In the genomic region with DNA sequence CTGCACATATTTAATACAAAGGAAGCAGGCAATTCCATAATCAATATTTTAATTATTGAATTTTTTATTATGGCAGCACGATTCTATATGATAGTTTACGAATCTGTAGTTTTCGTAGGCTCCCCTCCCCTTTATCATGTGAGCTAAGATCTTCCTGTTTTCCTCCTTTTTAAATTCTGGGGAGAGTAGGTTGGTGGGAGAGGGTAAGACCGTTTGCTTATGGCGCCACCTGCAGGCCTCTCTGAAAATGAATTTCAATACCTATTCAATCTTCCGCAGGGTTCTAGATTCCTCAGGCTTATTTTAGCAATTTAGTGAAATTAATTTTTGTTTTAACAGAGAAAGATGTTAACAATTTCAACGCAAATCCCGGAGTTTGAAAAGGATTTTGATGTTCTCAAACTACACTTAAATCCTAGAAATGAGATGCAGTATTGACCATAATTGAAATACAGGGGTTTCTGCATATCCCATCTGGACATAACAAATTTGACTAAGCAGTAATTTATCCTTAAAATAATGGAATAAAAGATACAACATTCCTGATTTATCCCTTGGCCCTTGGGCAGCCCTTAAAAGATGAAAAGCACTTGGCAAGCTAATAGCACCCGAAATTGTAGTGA, we compare ENCODE assay signal across 8 cellular contexts. TPM values are rescaled to one million over a fixed set of nuclear protein-coding genes. Genes with fewer than 3 reads are reported as not detected.
DNase-seq lines count a peak whose midpoint lies in the region; ATAC-seq and TF ChIP-seq lines count a peak whose summit lies in the region.

No MANE protein-coding gene starts in this region.

- H3K36me3 Mint-ChIP-seq in MCF 10A (ENCODE audit: insufficient read depth, unreplicated experiment) = peaks cover 6% of the 10 kb centered on the region
- H3K36me3 Mint-ChIP-seq in type B pancreatic cell = no peaks in the 10 kb centered on the region

- H4K20me1 ChIP-seq in DND-41 (ENCODE audit: insufficient read depth, low read length) (no peaks in the 10 kb centered on the region), IMR-90 (ENCODE audit: insufficient read depth, low read length) (no peaks in the 10 kb centered on the region), PC-3 (ENCODE audit: low read length) (no peaks in the 10 kb centered on the region)

- TF ChIP-seq RAD21 in IMR-90 (IDR thresholded peaks at IDR 0.05; ENCODE audit: low read length) = peak; percentile 78

- no peak overlapping the region for H4K91ac ChIP-seq in IMR-90 (ENCODE audit: insufficient read depth, low read depth, low read length)

- no peak overlapping the region for H2BK15ac ChIP-seq in IMR-90 (ENCODE audit: low read depth, low read length)

- H2AFZ ChIP-seq in DND-41 (ENCODE audit: low read depth, low read length) (no peak overlapping the region), IMR-90 (replicated peaks; ENCODE audit: low read length, poor library complexity) (no peak overlapping the region), PC-3 (ENCODE audit: low read length) (no peak overlapping the region)

- H3K18ac ChIP-seq in IMR-90 (ENCODE audit: low read depth, low read length) = no peak overlapping the region

- BruUV-seq in IMR-90 (replicated peaks; lab: Mats Ljungman, UMichigan) (no TSS peak), PC-3 (replicated peaks; lab: Mats Ljungman, UMichigan) (no TSS peak), MCF 10A (replicated peaks; lab: Mats Ljungman, UMichigan) (no TSS peak)

- H2AK9ac ChIP-seq in IMR-90 (replicated peaks; ENCODE audit: low read depth, low read length, poor library complexity) = no peak overlapping the region

- H3K27ac ChIP-seq in DND-41 (ENCODE audit: low read length) (no peak overlapping the region), IMR-90 (ENCODE audit: insufficient read depth, low read length) (no peak overlapping the region), PC-3 (ENCODE audit: low read length) (no peak overlapping the region; the same call in 1 of the 2 replicates)

- H3K4me1 Mint-ChIP-seq in MCF 10A (ENCODE audit: insufficient read depth, unreplicated experiment) (peaks cover 13% of the 10 kb centered on the region), type B pancreatic cell (ENCODE audit: unreplicated experiment) (peaks cover 16% of the 10 kb centered on the region)

- H3K23ac ChIP-seq in IMR-90 (ENCODE audit: low read depth, low read length) = no peak overlapping the region

- H2BK120ac ChIP-seq in IMR-90 (ENCODE audit: low read depth, low read length) = no peak overlapping the region

- H3K9ac ChIP-seq in DND-41 (ENCODE audit: low read depth, low read length) (no peak overlapping the region), IMR-90 (ENCODE audit: low read depth, low read length) (no peak overlapping the region), PC-3 (ENCODE audit: low read length) (no peak overlapping the region)

- H3K9me3 Mint-ChIP-seq in MCF 10A (ENCODE audit: unreplicated experiment) = no peaks in the 10 kb centered on the region
- H3K9me3 Mint-ChIP-seq in type B pancreatic cell = no peaks in the 10 kb centered on the region

- H3K4me2 ChIP-seq in DND-41 (ENCODE audit: insufficient read depth, low read length) (no peak overlapping the region), IMR-90 (ENCODE audit: low read depth, low read length) (no peak overlapping the region), PC-3 (ENCODE audit: low read length) (peak overlapping the region; percentile 91)

- no peaks in the 10 kb centered on the region for H3F3A ChIP-seq in PC-3 (ENCODE audit: low read length, unreplicated experiment)

- TF ChIP-seq CTCF in DND-41 (IDR thresholded peaks at IDR 0.05; ENCODE audit: borderline replicate concordance, extremely low read depth, low read length, poor library complexity, severe bottlenecking) = peak; percentile 77
- peak; percentile 81 for TF ChIP-seq CTCF in IMR-90 (conservative IDR thresholded peaks at IDR 0.05; ENCODE audit: low read depth, low read length)
- TF ChIP-seq CTCF in PC-3 (conservative IDR thresholded peaks at IDR 0.05; ENCODE audit: low read depth, low read length) = peak; percentile 87
- peak; percentile 57 for TF ChIP-seq CTCF in MCF 10A (IDR thresholded peaks at IDR 0.05; ENCODE audit: unreplicated experiment)
- peak; percentile 97 for TF ChIP-seq CTCF in type B pancreatic cell (conservative IDR thresholded peaks at IDR 0.05)

- in situ Hi-C loops in IMR-90 (cut with MboI; ENCODE audit: low sequenced_read_pairs) = no loop called here

- no peak overlapping the region for H4K8ac ChIP-seq in IMR-90 (ENCODE audit: low read depth in 2 of 2, low read length in 2 of 2)

- H3K4me3 Mint-ChIP-seq in MCF 10A (ENCODE audit: unreplicated experiment) = no peak overlapping the region
- H3K4me3 Mint-ChIP-seq in type B pancreatic cell = peak overlapping the region; percentile 62

- no peaks in the 10 kb centered on the region for H3K27me3 ChIP-seq in DND-41 (ENCODE audit: insufficient read depth, low read length, poor library complexity)
- peaks cover 8% of the 10 kb centered on the region; the same call in 1 of the 2 replicates for H3K27me3 ChIP-seq in IMR-90 (ENCODE audit: control insufficient read depth, insufficient read depth, low read length)
- H3K27me3 ChIP-seq in PC-3 (ENCODE audit: low read length) = no peaks in the 10 kb centered on the region

- H3K9me3 ChIP-seq in DND-41 (ENCODE audit: insufficient read depth, low read length, severe bottlenecking) = no peaks in the 10 kb centered on the region
- H3K9me3 ChIP-seq in IMR-90 (ENCODE audit: control insufficient read depth, insufficient read depth, low read length) = peaks cover 3% of the 10 kb centered on the region; the same call in 1 of the 2 replicates
- H3K9me3 ChIP-seq in PC-3 (ENCODE audit: low read length) = no peaks in the 10 kb centered on the region

- ATAC-seq in DND-41 (ENCODE audit: insufficient read depth, low read depth) (peak; percentile 62; the same call in 2 of the 3 replicates), IMR-90 (ENCODE audit: low read depth) (peak; percentile 40), PC-3 (peak; percentile 43), left lobe of liver (peak; percentile 65), HG02970 (IDR thresholded peaks at IDR 0.05; ENCODE audit: low FRiP score, unreplicated experiment) (no peak), HG03196 (IDR thresholded peaks at IDR 0.05; ENCODE audit: unreplicated experiment) (no peak)

- POLR2A ChIA-PET in IMR-90 (lab: Charles Lee; ENCODE audit: unreplicated experiment) = no interaction called here
- POLR2A ChIA-PET in PC-3 (lab: Charles Lee; ENCODE audit: unreplicated experiment) = interaction anchor here (0.6 kb wide), 1 partner anchor 106 kb away, joined by 3 read pairs; no protein-coding TSS in a partner anchor
- POLR2A ChIA-PET in MCF 10A (lab: Yijun Ruan, JAX) = interaction anchor here (0.9 to 1.6 kb wide), 2 partner anchors 9 to 402 kb away, joined by 3 read pairs; no protein-coding TSS in a partner anchor

- no peak overlapping the region for H3K14ac ChIP-seq in IMR-90 (replicated peaks; ENCODE audit: low read depth, low read length)

- DNase-seq in DND-41 (peak; percentile 57), IMR-90 (peak; percentile 65), PC-3 (peak; percentile 79), MCF 10A (ENCODE audit: unreplicated experiment) (peak; percentile 75), left lobe of liver (ENCODE audit: low spot score) (no peak), type B pancreatic cell (ENCODE audit: extremely low spot score, unreplicated experiment) (no peak)

- no peak for TF ChIP-seq POLR2A in IMR-90 (IDR thresholded peaks at IDR 0.05; ENCODE audit: low read depth, low read length)

- H3K79me2 ChIP-seq in DND-41 (ENCODE audit: insufficient read depth, low read length) = no peaks in the 10 kb centered on the region
- H3K79me2 ChIP-seq in PC-3 (ENCODE audit: low read length) = no peaks in the 10 kb centered on the region

- no peak overlapping the region for H3K4me3 ChIP-seq in DND-41 (ENCODE audit: low read depth in 1 of 2, low read length in 2 of 2)
- H3K4me3 ChIP-seq in IMR-90 (ENCODE audit: insufficient read depth, low read depth, low read length) = no peak overlapping the region
- peak overlapping the region; percentile 80; the same call in 1 of the 2 replicates for H3K4me3 ChIP-seq in PC-3 (ENCODE audit: low read length)

- no peak overlapping the region for H3K27ac Mint-ChIP-seq in MCF 10A (ENCODE audit: low read depth, unreplicated experiment)
- H3K27ac Mint-ChIP-seq in type B pancreatic cell = no peak overlapping the region

- intact Hi-C loops in IMR-90 (cut with micrococcal nuclease) = loop anchor here (1.0 to 5.0 kb wide), 4 partner anchors 378 to 881 kb away; no protein-coding TSS in a partner anchor
- intact Hi-C loops in PC-3 (cut with micrococcal nuclease) = loop anchor here (1.0 to 2.0 kb wide), 3 partner anchors 378 to 415 kb away; no protein-coding TSS in a partner anchor
- intact Hi-C loops in MCF 10A (cut with micrococcal nuclease) = loop anchor here (1.0 to 5.0 kb wide), 3 partner anchors 402 to 584 kb away; no protein-coding TSS in a partner anchor

- no peak overlapping the region for H2AK5ac ChIP-seq in IMR-90 (ENCODE audit: low read depth, low read length)

- H3K4me1 ChIP-seq in DND-41 (ENCODE audit: insufficient read depth, low read length) (no peaks in the 10 kb centered on the region), IMR-90 (ENCODE audit: control insufficient read depth, insufficient read depth, low read length) (peaks cover 6% of the 10 kb centered on the region; the same call in 1 of the 2 replicates), PC-3 (ENCODE audit: insufficient read depth, low read length) (peaks cover 11% of the 10 kb centered on the region)

- no peaks in the 10 kb centered on the region for H3K27me3 Mint-ChIP-seq in MCF 10A (ENCODE audit: insufficient read depth, unreplicated experiment)
- H3K27me3 Mint-ChIP-seq in type B pancreatic cell = peaks cover 60% of the 10 kb centered on the region

- dilution Hi-C loops in IMR-90 (cut with HindIII; ENCODE audit: low sequenced_read_pairs, unreplicated experiment) = loop anchor here (25.0 kb wide), 1 partner anchor 394 kb away; no protein-coding TSS in a partner anchor

- no peak overlapping the region for H3K4ac ChIP-seq in IMR-90 (ENCODE audit: low read depth, low read length)

- H3K36me3 ChIP-seq in DND-41 (ENCODE audit: insufficient read depth, low read length) = no peaks in the 10 kb centered on the region
- no peaks in the 10 kb centered on the region for H3K36me3 ChIP-seq in IMR-90 (ENCODE audit: control insufficient read depth, insufficient read depth, low read length)
- no peaks in the 10 kb centered on the region for H3K36me3 ChIP-seq in PC-3 (ENCODE audit: low read depth, low read length)

- no peak overlapping the region for H4K5ac ChIP-seq in IMR-90 (ENCODE audit: low read depth, low read length)

- H3K79me1 ChIP-seq in IMR-90 (ENCODE audit: low read depth in 1 of 2, low read length in 2 of 2) = no peaks in the 10 kb centered on the region

- no peaks in the 10 kb centered on the region for H3K9me2 ChIP-seq in PC-3 (replicated peaks; ENCODE audit: low read length)

- H3K9me1 ChIP-seq in IMR-90 (ENCODE audit: insufficient read depth, low read length) = no peaks in the 10 kb centered on the region

- no peak overlapping the region for H3K56ac ChIP-seq in IMR-90 (ENCODE audit: extremely low read depth, insufficient read depth, low read length)

- no CpG with 5 or more reads among the region's 9 CpGs for WGBS in IMR-90 (ENCODE audit: extremely low coverage in 2 of 2, insufficient read length in 1 of 2), 2 experiments

- no peak overlapping the region for H2BK20ac ChIP-seq in IMR-90 (ENCODE audit: low read depth, low read length)

- no peak overlapping the region for H2BK5ac ChIP-seq in IMR-90 (ENCODE audit: low read depth, low read length, poor library complexity, severe bottlenecking)

- CTCF ChIA-PET in IMR-90 (lab: Yijun Ruan, JAX) (interaction anchor here (0.5 to 3.0 kb wide), 10 partner anchors 13 to 415 kb away, joined by 3 to 32 read pairs (median 3); no protein-coding TSS in a partner anchor), PC-3 (lab: Charles Lee) (interaction anchor here (0.6 to 1.2 kb wide), 7 partner anchors 12 to 415 kb away, joined by 4 to 7 read pairs (median 5); partner anchors contain the start of gene GBX2), MCF 10A (lab: Yijun Ruan, JAX) (interaction anchor here (0.5 to 5.3 kb wide), 26 partner anchors 8 to 577 kb away, joined by 3 to 52 read pairs (median 4); no protein-coding TSS in a partner anchor)

RNA-seq across cellular contexts. Expression of gene GBX2, which starts 12.8 kb away (rescaled TPM):
- not detected in 2 replicates for total RNA-seq in IMR-90 (2012; rRNA removed)
- 0.10 TPM in 1 of 2 replicates, not detected in the other for polyA plus RNA-seq in IMR-90 (2012; rRNA removed)
- 0.04 and 0.09 TPM in 2 replicates for polyA plus RNA-seq in IMR-90 (2012; cell fraction: cytosol; rRNA removed)
- 0.06 and 0.11 TPM in 2 replicates for polyA plus RNA-seq in IMR-90 (2012; cell fraction: nucleus; rRNA removed; ENCODE audit: low replicate concordance)
- 30.5 and 40.5 TPM in 2 replicates for total RNA-seq in PC-3 (2014; rRNA removed)
- total RNA-seq in MCF 10A (2022) = not detected in 2 replicates
- not detected for total RNA-seq in left lobe of liver
- total RNA-seq in type B pancreatic cell (ENCODE audit: low replicate concordance) = 0.50 and 2.1 TPM in 2 replicates

Comparison
In these comparisons a context has a peak if more than half of its experiments do, and no peak if none do; other contexts are left out.
1. ATAC-seq: peak in DND-41 (single experiment), IMR-90 (single experiment), PC-3 (single experiment) and left lobe of liver (single experiment); none in HG02970 (single experiment) and HG03196 (single experiment).
2. DNase-seq: peak in DND-41 (single experiment), IMR-90 (single experiment), PC-3 (single experiment) and MCF 10A (single experiment); none in left lobe of liver (single experiment) and type B pancreatic cell (single experiment).
3. RNA of gene GBX2, which starts 12.8 kb away (total RNA-seq): 30.5 to 40.5 TPM in PC-3; 0.50 to 2.1 TPM in type B pancreatic cell, not detected in left lobe of liver (single experiment), not detected in IMR-90 and not detected in MCF 10A; every median in the first group is over 10 times any median in the second.
4. Peak in every context shown above with its lines, with median percentiles within 50 percentile points of each other: CTCF ChIP-seq.